In the genomic region with DNA sequence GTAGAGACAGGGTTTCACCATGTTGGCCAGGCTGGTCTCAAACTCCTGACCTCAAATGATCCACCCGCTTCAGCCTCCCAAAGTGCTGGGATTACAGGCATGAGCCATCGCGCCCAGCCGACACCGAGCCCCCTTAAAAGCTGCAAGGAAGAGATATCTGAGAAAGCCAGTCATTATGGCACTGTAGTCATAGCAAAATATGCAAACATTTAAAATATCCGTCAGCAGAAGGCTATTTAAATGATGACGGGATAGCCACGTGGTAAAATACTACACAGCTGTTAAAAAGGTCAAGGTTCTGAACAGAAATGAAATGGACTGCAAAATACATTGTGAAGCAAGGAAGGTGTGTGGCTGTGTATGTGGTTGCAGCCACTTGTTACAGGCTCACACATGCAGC, we compare ENCODE assay signal across 23 cellular contexts.
"Had no signal": no experiment of that assay in that cellular context is flagged by ENCODE, and none has a peak within 500 bp of the region (broad histone marks: within the 10 kb centered on the region; RNA-seq: fewer than 3 reads in every experiment).

No MANE protein-coding gene starts in this region.

- H3K27me3 ChIP-seq: brain microvascular endothelial cell had no signal

- H3K27me3 Mint-ChIP-seq: activated CD8-positive, alpha-beta T cell treated with anti-CD3 and anti-CD28 coated beads for 36 hours; activated naive CD8-positive, alpha-beta T cell had no signal

- FAIRE-seq: astrocyte had no signal

- H3K9me3 Mint-ChIP-seq: activated CD8-positive, alpha-beta T cell treated with anti-CD3 and anti-CD28 coated beads for 36 hours; activated T-cell treated with anti-CD3 and anti-CD28 coated beads, Interleukin-2, amount 50 U/mL, for 72 hours; T-helper 1 cell treated with Interleukin-12 subunit alpha and Interleukin-12 subunit beta and Interleukin-4 antibody, amounts not matched to agents 30 μg/mL and 1 μg/mL, for 36 hours had no signal

- H3K27ac ChIP-seq: brain microvascular endothelial cell had no signal

- ATAC-seq: activated CD4-positive, CD25-positive, alpha-beta regulatory T cell treated with anti-CD3 and anti-CD28 coated beads, Interleukin-2, amount 50 U/mL, for 24 hours; activated CD8-positive, alpha-beta T cell treated with anti-CD3 and anti-CD28 coated beads for 36 hours; activated T-cell treated with anti-CD3 and anti-CD28 coated beads, Interleukin-2, amount 50 U/mL, for 72 hours had no signal

- DNase-seq: activated CD4-positive, alpha-beta T cell treated with anti-CD3 and anti-CD28 coated beads for 4 hours; activated CD8-positive, alpha-beta memory T cell treated with anti-CD3 and anti-CD28 coated beads, Interleukin-2, amount 50 U/mL, for 4 hours; activated CD8-positive, alpha-beta T cell treated with anti-CD3 and anti-CD28 coated beads for 36 hours; activated naive CD4-positive, alpha-beta T cell treated with Interleukin-2 at 50 U/mL for 16 hours; activated T-cell treated with anti-CD3 and anti-CD28 coated beads, Interleukin-2, amount 50 U/mL, for 72 hours; amygdala; brain microvascular endothelial cell; Karpas-422; MV-4-11; NCI-H1092 treated with DMSO at 0.1 percent for 48 hours; NCI-H1417 treated with DMSO at 0.1 percent for 48 hours; NCI-H1694; NCI-H2029; NCI-H2107; NCI-H345; NCI-H510A; NCI-H526 treated with DMSO at 0.1 percent for 48 hours; NCI-H82; SHP77 treated with DMSO at 0.1 percent for 48 hours had no signal

- H3K4me3 Mint-ChIP-seq: activated CD8-positive, alpha-beta T cell treated with anti-CD3 and anti-CD28 coated beads for 36 hours; activated naive CD8-positive, alpha-beta T cell; activated T-cell treated with anti-CD3 and anti-CD28 coated beads, Interleukin-2, amount 50 U/mL, for 72 hours; T-helper 1 cell treated with Interleukin-12 subunit alpha and Interleukin-12 subunit beta and Interleukin-4 antibody, amounts not matched to agents 30 μg/mL and 1 μg/mL, for 36 hours had no signal

- H3K36me3 Mint-ChIP-seq: activated naive CD8-positive, alpha-beta T cell had no signal

- H3K27ac Mint-ChIP-seq: activated CD8-positive, alpha-beta T cell treated with anti-CD3 and anti-CD28 coated beads for 36 hours; activated naive CD8-positive, alpha-beta T cell; activated T-cell treated with anti-CD3 and anti-CD28 coated beads, Interleukin-2, amount 50 U/mL, for 72 hours; T-helper 1 cell treated with Interleukin-12 subunit alpha and Interleukin-12 subunit beta and Interleukin-4 antibody, amounts not matched to agents 30 μg/mL and 1 μg/mL, for 36 hours had no signal

- H3K36me3 ChIP-seq: brain microvascular endothelial cell had no signal
